ENCODE assay signal across 27 cellular contexts in the genomic region with DNA sequence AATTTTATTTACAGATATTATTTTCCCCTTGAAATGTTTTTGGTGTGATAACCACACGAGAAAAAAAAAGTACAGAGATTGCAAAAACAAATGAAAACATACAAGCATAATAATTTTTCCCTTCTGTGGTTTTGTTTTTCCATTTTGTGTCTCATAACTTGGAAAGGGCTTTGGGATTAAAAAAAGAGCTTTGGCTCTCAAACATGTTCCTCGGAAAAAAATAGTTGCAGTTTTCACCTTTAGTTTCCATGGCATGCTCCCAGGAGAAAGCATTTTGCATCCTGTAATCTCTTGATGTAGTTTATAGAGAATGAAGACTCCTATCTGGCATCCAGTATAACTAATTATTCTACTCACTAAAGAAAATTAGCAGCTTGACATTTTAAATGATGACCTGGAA.
"Had no signal": no experiment of that assay in that cellular context is flagged by ENCODE, and none has a peak within 500 bp of the region (broad histone marks: within the 10 kb centered on the region; RNA-seq: fewer than 3 reads in every experiment).

No MANE protein-coding gene starts in this region.

- H3K27ac Mint-ChIP-seq: effector memory CD8-positive, alpha-beta T cell; naive thymus-derived CD8-positive, alpha-beta T cell had no signal

- ATAC-seq: effector memory CD8-positive, alpha-beta T cell; gastrocnemius medialis; left lobe of liver; naive thymus-derived CD8-positive, alpha-beta T cell; pancreas; right lobe of liver had no signal

- H3K4me3 Mint-ChIP-seq: effector memory CD8-positive, alpha-beta T cell; naive thymus-derived CD8-positive, alpha-beta T cell; neural crest cell had no signal

- H3K9me3 ChIP-seq: esophagus squamous epithelium, gastrocnemius medialis, neutrophil, pancreas, right lobe of liver, stomach, thoracic aorta, tibial nerve, upper lobe of left lung had no signal

- H3K36me3 Mint-ChIP-seq: naive thymus-derived CD8-positive, alpha-beta T cell had no signal

- H3K9me3 Mint-ChIP-seq: effector memory CD8-positive, alpha-beta T cell; naive thymus-derived CD8-positive, alpha-beta T cell; neural crest cell had no signal

- H3K4me1 Mint-ChIP-seq: naive thymus-derived CD8-positive, alpha-beta T cell had no signal

- H3K4me3 ChIP-seq: esophagus squamous epithelium, gastrocnemius medialis, pancreas, right lobe of liver, smooth muscle cell, stomach, thoracic aorta, tibial nerve, upper lobe of left lung had no signal

- H3K27ac ChIP-seq: esophagus squamous epithelium, gastrocnemius medialis, neutrophil, pancreas, right lobe of liver, stomach, thoracic aorta, upper lobe of left lung had no signal

- H3K27me3 ChIP-seq: esophagus squamous epithelium, gastrocnemius medialis, neutrophil, pancreas, right lobe of liver, stomach, tibial nerve, upper lobe of left lung had no signal

- H3K4me1 ChIP-seq: right lobe of liver had no signal

- DNase-seq: cortex of kidney; effector memory CD8-positive, alpha-beta T cell; erythroblast; esophagus squamous epithelium; foreskin fibroblast; gastrocnemius medialis; head of caudate nucleus; kidney; mesenchymal stem cell; midbrain; naive thymus-derived CD8-positive, alpha-beta T cell; pancreas; retina; right lobe of liver; stimulated activated CD4-positive, alpha-beta T cell treated with anti-CD3 and anti-CD28 coated beads, Interleukin-12 subunit alpha, Interleukin-12 subunit beta, amount 100 ng/mL, for 4 hours; stimulated activated CD4-positive, alpha-beta T cell treated with anti-CD3 and anti-CD28 coated beads, Interleukin-1b, Interleukin-23, amount 100 ng/mL, for 48 hours; stimulated activated CD4-positive, alpha-beta T cell treated with anti-CD3 and anti-CD28 coated beads, Interleukin-4, amount 100 ng/mL, for 1 hour; stimulated activated CD8-positive, alpha-beta memory T cell treated with anti-CD3 and anti-CD28 coated beads, Interleukin-4, amount 100 ng/mL, for 48 hours; stimulated activated naive CD4-positive, alpha-beta T cell treated with Interleukin-2 at 50 U/mL for 16 hours; stomach; upper lobe of left lung had no signal

- H3K36me3 ChIP-seq: esophagus squamous epithelium, gastrocnemius medialis, neutrophil, pancreas, right lobe of liver, stomach, thoracic aorta, tibial nerve, upper lobe of left lung had no signal
